1 cellular context compared by ENCODE assay signal in the genomic region with DNA sequence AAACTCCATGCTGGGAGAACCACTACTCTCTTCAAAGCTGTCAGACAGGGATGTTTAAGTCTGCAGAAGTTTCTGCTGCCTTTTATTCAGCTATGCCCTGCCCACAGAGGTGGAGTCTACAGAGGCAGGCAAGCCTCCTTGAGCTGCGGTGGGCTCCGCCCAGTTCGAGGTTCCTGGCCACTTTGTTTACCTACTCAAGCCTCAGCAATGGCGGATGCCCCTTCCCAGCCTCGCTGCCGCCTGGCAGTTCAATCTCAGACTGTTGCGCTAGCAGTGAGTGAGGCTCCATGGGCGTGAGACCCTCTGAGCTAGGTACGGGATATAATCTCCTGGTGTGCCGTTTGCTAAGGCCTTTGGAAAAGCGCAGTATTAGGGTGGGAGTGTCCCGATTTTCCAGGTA. TPM values are rescaled to one million over a fixed set of nuclear protein-coding genes. Genes with fewer than 3 reads are reported as not detected.
"Had no signal": no experiment of that assay in that cellular context is flagged by ENCODE, and none has a peak within 500 bp of the region (broad histone marks: within the 10 kb centered on the region; RNA-seq: fewer than 3 reads in every experiment).

No MANE protein-coding gene starts in this region.

RNA-seq across cellular contexts. Expression of a gene that starts 10.5 kb away (rescaled TPM):
- total RNA-seq: lung microvascular endothelial cell had no signal
